Comparison of ENCODE assay signal across 8 cellular contexts in genomic region chr20:63957004-63957689, GRCh38. TPM values are rescaled to one million over a fixed set of nuclear protein-coding genes. Genes with fewer than 3 reads are reported as not detected.
DNase-seq lines count a peak whose midpoint lies in the region; ATAC-seq and TF ChIP-seq lines count a peak whose summit lies in the region.

No MANE protein-coding gene starts in this region.

- peaks cover 12% of the 10 kb centered on the region for H3K4me1 ChIP-seq in A673 (ENCODE audit: insufficient read depth, low read length, poor library complexity, severe bottlenecking)
- H3K4me1 ChIP-seq in SJCRH30: 0 out of 2 replicates have a peak, but pooled peaks cover 3% of the 10 kb centered on the region
- H3K4me1 ChIP-seq in parathyroid adenoma: peaks cover 8% of the 10 kb centered on the region

- DNase-seq in A673 (ENCODE audit: low spot score): peak; percentile 80
- DNase-seq in KBM-7: peak; percentile 72
- peak; percentile 58 to 61 for DNase-seq in SJCRH30
- peak; percentile 84 for DNase-seq in activated naive CD8-positive, alpha-beta T cell treated with anti-CD3 and anti-CD28 coated beads for 36 hours
- DNase-seq in Right ventricle myocardium superior: peak; percentile 82

- BruUV-seq in A673 (replicated peaks; lab: Mats Ljungman, UMichigan): no TSS peak

- H3K9me3 Mint-ChIP-seq in activated naive CD8-positive, alpha-beta T cell treated with anti-CD3 and anti-CD28 coated beads for 36 hours: no peaks in the 10 kb centered on the region

- peak overlapping the region; percentile 91 for H3K27ac Mint-ChIP-seq in activated naive CD8-positive, alpha-beta T cell treated with anti-CD3 and anti-CD28 coated beads for 36 hours

- peaks cover 6% of the 10 kb centered on the region for H3K36me3 ChIP-seq in A673 (ENCODE audit: insufficient read depth, low read length, poor library complexity, severe bottlenecking)
- H3K36me3 ChIP-seq in SJCRH30: peaks cover 6% of the 10 kb centered on the region; the same call in 1 of the 2 replicates
- H3K36me3 ChIP-seq in parathyroid adenoma (ENCODE audit: control insufficient read depth, insufficient read depth, low read length): no peaks in the 10 kb centered on the region

- H3K4me3 Mint-ChIP-seq in activated naive CD8-positive, alpha-beta T cell treated with anti-CD3 and anti-CD28 coated beads for 36 hours: peak overlapping the region; percentile 73

- H3K9ac ChIP-seq in parathyroid adenoma: no peak overlapping the region

- no peaks in the 10 kb centered on the region for H3K9me3 ChIP-seq in A673 (ENCODE audit: low read depth, low read length, poor library complexity, severe bottlenecking)
- no peaks in the 10 kb centered on the region for H3K9me3 ChIP-seq in SJCRH30 (replicated peaks)
- no peaks in the 10 kb centered on the region for H3K9me3 ChIP-seq in parathyroid adenoma (ENCODE audit: control insufficient read depth, low read length)

- no peaks in the 10 kb centered on the region for H3K27me3 ChIP-seq in A673 (replicated peaks; ENCODE audit: insufficient read depth, low read depth, low read length, poor library complexity)
- H3K27me3 ChIP-seq in SJCRH30: no peaks in the 10 kb centered on the region
- H3K27me3 ChIP-seq in parathyroid adenoma (ENCODE audit: control insufficient read depth, insufficient read depth, low read length): no peaks in the 10 kb centered on the region

- ATAC-seq in GM18517 (IDR thresholded peaks at IDR 0.05; ENCODE audit: unreplicated experiment) (peak; percentile 11), Right ventricle myocardium superior (ENCODE audit: poor library complexity) (peak; percentile 40), HG03045 (IDR thresholded peaks at IDR 0.05; ENCODE audit: unreplicated experiment) (no peak)

- TF ChIP-seq CTCF in A673 (conservative IDR thresholded peaks at IDR 0.05; ENCODE audit: low read depth, low read length): 0 out of 2 replicates have a peak, but pooled peaks have one; percentile 10
- TF ChIP-seq CTCF in parathyroid adenoma (IDR thresholded peaks at IDR 0.05): no peak

- H3K27me3 Mint-ChIP-seq in activated naive CD8-positive, alpha-beta T cell treated with anti-CD3 and anti-CD28 coated beads for 36 hours: no peaks in the 10 kb centered on the region

- peak overlapping the region; percentile 87 for H3K4me3 ChIP-seq in A673 (ENCODE audit: low read depth, low read length, poor library complexity, severe bottlenecking)
- peak overlapping the region; percentile 94 for H3K4me3 ChIP-seq in SJCRH30
- H3K4me3 ChIP-seq in parathyroid adenoma (ENCODE audit: low read depth, low read length): peak overlapping the region; percentile 42

- H3K36me3 Mint-ChIP-seq in activated naive CD8-positive, alpha-beta T cell treated with anti-CD3 and anti-CD28 coated beads for 36 hours: peaks cover 5% of the 10 kb centered on the region

- H3K4me1 Mint-ChIP-seq in activated naive CD8-positive, alpha-beta T cell treated with anti-CD3 and anti-CD28 coated beads for 36 hours: peaks cover 31% of the 10 kb centered on the region

- POLR2A ChIA-PET in A673 (lab: Charles Lee; ENCODE audit: low non-redundant PET): no interaction called here

- intact Hi-C loops in A673 (cut with micrococcal nuclease; ENCODE audit: unreplicated experiment) (no loop called here), Right ventricle myocardium superior (cut with DNase I) (no loop called here)

- H3K4me2 ChIP-seq in parathyroid adenoma (ENCODE audit: low read length): peak overlapping the region; percentile 70

- no peak overlapping the region for H2AFZ ChIP-seq in parathyroid adenoma

- in situ Hi-C loops in KBM-7 (cut with MboI; ENCODE audit: low pct_unique_long_range_greater_than_20kb, low sequenced_read_pairs): no loop called here

- CTCF ChIA-PET in A673 (lab: Charles Lee): no interaction called here

- peaks cover 38% of the 10 kb centered on the region for H3K79me2 ChIP-seq in parathyroid adenoma

- peak overlapping the region; percentile 71 for H3K27ac ChIP-seq in A673 (ENCODE audit: low read depth, low read length, poor library complexity, severe bottlenecking)
- H3K27ac ChIP-seq in SJCRH30: no peak overlapping the region
- no peak overlapping the region for H3K27ac ChIP-seq in parathyroid adenoma

RNA-seq across cellular contexts. Expression of gene UCKL1, which starts 0.9 kb away (rescaled TPM):
- total RNA-seq in A673 (2021) (48.1 and 53.3 TPM in 2 replicates), Right ventricle myocardium superior (54.4 TPM)
- 27.1 and 35.0 TPM in 2 replicates for total RNA-seq in SJCRH30 (2014; rRNA removed; shearing (Covaris generic))
- total RNA-seq in activated naive CD8-positive, alpha-beta T cell treated with anti-CD3 and anti-CD28 coated beads for 36 hours: 10 to 100 TPM; 27.6 to 28.9 TPM

RNA-seq across cellular contexts. Expression of gene ZNF512B, which starts 12.6 kb away (rescaled TPM):
- 28.9 and 30.8 TPM in 2 replicates for total RNA-seq in A673 (2021)
- total RNA-seq in SJCRH30 (2014; rRNA removed; shearing (Covaris generic)): 19.1 and 19.6 TPM in 2 replicates
- total RNA-seq in activated naive CD8-positive, alpha-beta T cell treated with anti-CD3 and anti-CD28 coated beads for 36 hours: 10 to 100 TPM; 11.6 to 11.8 TPM
- total RNA-seq in Right ventricle myocardium superior: 11.3 TPM

RNA-seq across cellular contexts. Expression of gene SAMD10, which starts 22.3 kb away (rescaled TPM):
- 6.3 and 7.2 TPM in 2 replicates for total RNA-seq in A673 (2021)
- 0.08 TPM in 1 of 2 replicates, not detected in the other for total RNA-seq in SJCRH30 (2014; rRNA removed; shearing (Covaris generic))
- 10 to 100 TPM; 16.7 to 19.3 TPM for total RNA-seq in activated naive CD8-positive, alpha-beta T cell treated with anti-CD3 and anti-CD28 coated beads for 36 hours
- total RNA-seq in Right ventricle myocardium superior: 6.0 TPM

RNA-seq across cellular contexts. Expression of gene PRPF6, which starts 23.8 kb away (rescaled TPM):
- 86.3 and 93.2 TPM in 2 replicates for total RNA-seq in A673 (2021)
- total RNA-seq in SJCRH30 (2014; rRNA removed; shearing (Covaris generic)): 70.1 and 71.9 TPM in 2 replicates
- 10 to 100 TPM; 64.5 to 64.6 TPM for total RNA-seq in activated naive CD8-positive, alpha-beta T cell treated with anti-CD3 and anti-CD28 coated beads for 36 hours
- total RNA-seq in Right ventricle myocardium superior: 45.3 TPM

Comparison
In these comparisons a context has a peak if more than half of its experiments do, and no peak if none do; other contexts are left out.
1. H3K4me3 ChIP-seq: peak in every context shown above with its lines; median percentile 94 in SJCRH30; 87 in A673; 42 in parathyroid adenoma.